In the genomic region with DNA sequence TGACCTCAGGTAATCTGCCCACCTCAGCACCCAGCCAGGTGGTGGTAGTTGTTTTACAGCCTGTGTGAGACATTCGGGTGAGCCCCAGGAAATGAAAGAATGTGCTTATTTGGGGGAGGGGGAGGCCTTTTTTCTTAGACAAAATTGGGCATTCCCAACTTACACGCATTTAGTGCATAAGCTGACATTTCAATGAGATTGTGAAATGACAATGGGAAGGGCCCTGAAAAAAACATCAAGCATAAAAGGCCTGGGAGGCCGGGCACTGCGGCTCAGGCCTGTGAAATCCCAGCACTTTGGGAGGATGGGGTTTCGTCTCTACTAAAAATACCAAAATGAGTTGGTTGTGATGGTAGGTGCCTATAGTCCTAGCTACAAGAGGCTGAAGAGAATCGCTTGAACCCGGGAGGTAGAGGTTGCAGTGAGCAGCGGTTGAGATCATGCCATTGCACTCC, we compare ENCODE assay signal across 11 cellular contexts. TPM values are rescaled to one million over a fixed set of nuclear protein-coding genes. Genes with fewer than 3 reads are reported as not detected.
A peak's percentile ranks its signal among the peaks of the same experiment; 100 is the strongest.
DNase-seq lines count a peak whose midpoint lies in the region; ATAC-seq and TF ChIP-seq lines count a peak whose summit lies in the region.
"Had no signal": no experiment of that assay in that cellular context is flagged by ENCODE, and none has a peak within 500 bp of the region (broad histone marks: within the 10 kb centered on the region; RNA-seq: fewer than 3 reads in every experiment).

No MANE protein-coding gene starts in this region.

- H3K27ac ChIP-seq in breast epithelium (no peak overlapping the region), suprapubic skin (no peak overlapping the region)
- H3K27ac ChIP-seq: left ventricle myocardium inferior, upper lobe of right lung had no signal

- no peaks in the 10 kb centered on the region for H3K9me3 Mint-ChIP-seq in MCF 10A (ENCODE audit: unreplicated experiment)
- H3K9me3 Mint-ChIP-seq in activated B cell treated with CpG ODN at 0.5 μM for 24 hours = no peaks in the 10 kb centered on the region

- H3K4me3 ChIP-seq in breast epithelium (no peak overlapping the region), suprapubic skin (no peak overlapping the region)
- H3K4me3 ChIP-seq: left ventricle myocardium inferior, upper lobe of right lung had no signal

- H3K4me1 ChIP-seq in breast epithelium = peaks cover 0 to 4% of the 10 kb centered on the region in 2 donors
- H3K4me1 ChIP-seq in suprapubic skin = peaks cover 26% of the 10 kb centered on the region

- CTCF ChIA-PET in MCF 10A (lab: Yijun Ruan, JAX) (interaction anchor here (0.5 to 3.2 kb wide), 6 partner anchors 11 to 443 kb away, joined by 3 to 9 read pairs (median 4); no protein-coding TSS in a partner anchor), activated B cell treated with CpG ODN at 0.5 μM for 24 hours (lab: Charles Lee) (no interaction called here)

- H3K9me3 ChIP-seq in breast epithelium (no peaks in the 10 kb centered on the region), suprapubic skin (no peaks in the 10 kb centered on the region)
- H3K9me3 ChIP-seq: left ventricle myocardium inferior, upper lobe of right lung had no signal

- H3K4me1 Mint-ChIP-seq in MCF 10A (ENCODE audit: insufficient read depth, unreplicated experiment) (peaks cover 34% of the 10 kb centered on the region), activated B cell treated with CpG ODN at 0.5 μM for 24 hours (peaks cover 51% of the 10 kb centered on the region)

- no TSS peak for BruUV-seq in MCF 10A (replicated peaks; lab: Mats Ljungman, UMichigan)

- TF ChIP-seq POLR2A in breast epithelium (IDR thresholded peaks at IDR 0.05) (no peak), suprapubic skin (IDR thresholded peaks at IDR 0.05) (no peak)

- no peaks in the 10 kb centered on the region for H3K27me3 ChIP-seq in breast epithelium
- no peaks in the 10 kb centered on the region for H3K27me3 ChIP-seq in suprapubic skin
- H3K27me3 ChIP-seq: upper lobe of right lung had no signal

- POLR2A ChIA-PET in MCF 10A (lab: Yijun Ruan, JAX) (interaction anchor here (0.6 to 7.7 kb wide), 10 partner anchors 8 to 1127 kb away, joined by 3 to 118 read pairs (median 4); a partner anchor contains a TSS), activated B cell treated with CpG ODN at 0.5 μM for 24 hours (lab: Charles Lee) (interaction anchor here (0.7 to 1.6 kb wide), 4 partner anchors 8 to 445 kb away, joined by 3 to 6 read pairs (median 4); a partner anchor contains a TSS)

- peak overlapping the region; percentile 96 for H3K27ac Mint-ChIP-seq in MCF 10A (ENCODE audit: low read depth, unreplicated experiment)
- peak overlapping the region; percentile 24 for H3K27ac Mint-ChIP-seq in activated B cell treated with CpG ODN at 0.5 μM for 24 hours

- peak overlapping the region; percentile 14 for H3K4me3 Mint-ChIP-seq in MCF 10A (ENCODE audit: unreplicated experiment)
- no peak overlapping the region for H3K4me3 Mint-ChIP-seq in activated B cell treated with CpG ODN at 0.5 μM for 24 hours

- intact Hi-C loops in MCF 10A (cut with micrococcal nuclease) = no loop called here
- intact Hi-C loops in breast epithelium (cut with DNase I; ENCODE audit: low total_unique reads) = no loop called here
- intact Hi-C loops in activated B cell treated with CpG ODN at 0.5 μM for 24 hours (cut with micrococcal nuclease) = loop anchor here (10.0 kb wide), 1 partner anchor 882 kb away; no protein-coding TSS in a partner anchor

- no peaks in the 10 kb centered on the region for H3K27me3 Mint-ChIP-seq in MCF 10A (ENCODE audit: insufficient read depth, unreplicated experiment)
- no peaks in the 10 kb centered on the region for H3K27me3 Mint-ChIP-seq in activated B cell treated with CpG ODN at 0.5 μM for 24 hours

- H3K36me3 Mint-ChIP-seq in MCF 10A (ENCODE audit: insufficient read depth, unreplicated experiment) = peaks cover 96% of the 10 kb centered on the region
- peaks cover 75% of the 10 kb centered on the region for H3K36me3 Mint-ChIP-seq in activated B cell treated with CpG ODN at 0.5 μM for 24 hours (ENCODE audit: low read depth)

- no peak for TF ChIP-seq EP300 in suprapubic skin (IDR thresholded peaks at IDR 0.05)

- H3K36me3 ChIP-seq in breast epithelium (no peaks in the 10 kb centered on the region), suprapubic skin (peaks cover 61% of the 10 kb centered on the region)

- TF ChIP-seq CTCF in MCF 10A (IDR thresholded peaks at IDR 0.05; ENCODE audit: unreplicated experiment) (no peak), breast epithelium (IDR thresholded peaks at IDR 0.05) (no peak), activated B cell treated with CpG ODN at 0.5 μM for 24 hours (IDR thresholded peaks at IDR 0.05) (no peak), suprapubic skin (IDR thresholded peaks at IDR 0.05) (no peak)

- ATAC-seq in activated B cell treated with CpG ODN at 0.5 μM for 24 hours (ENCODE audit: low read depth) = no peak
- ATAC-seq in stimulated activated naive CD8-positive, alpha-beta T cell treated with anti-CD3 and anti-CD28 coated beads, Interleukin-15, Interleukin-2, amounts not matched to agents 100 U/mL and 50 U/mL, for 24 hours = no peak
- ATAC-seq in HG03571 (IDR thresholded peaks at IDR 0.05; ENCODE audit: unreplicated experiment) = no peak
- ATAC-seq: upper lobe of right lung had no signal

- 73% methylated on average over 8 of the region's 8 CpGs for WGBS in suprapubic skin

- DNase-seq in MCF 10A (ENCODE audit: unreplicated experiment) (peak; percentile 49), breast epithelium (ENCODE audit: low spot score in 2 of 2) (no peak), activated B cell treated with CpG ODN at 0.5 μM for 24 hours (no peak), suprapubic skin (ENCODE audit: low spot score in 2 of 2) (no peak)
- DNase-seq in stimulated activated naive CD8-positive, alpha-beta T cell treated with anti-CD3 and anti-CD28 coated beads, Interleukin-15, Interleukin-2, amounts not matched to agents 100 U/mL and 50 U/mL, for 24 hours = peak; percentile 19
- DNase-seq: COR-L47; effector CD4-positive, alpha-beta T cell; left ventricle myocardium inferior; NCI-H345; upper lobe of right lung had no signal

RNA-seq across cellular contexts. Expression of a gene that starts 5.0 kb away (rescaled TPM):
- total RNA-seq in MCF 10A (2022) = 3,184 and 3,772 TPM in 2 replicates
- total RNA-seq in breast epithelium = 100 to 1,000 TPM; 320 to 763 (median 754) TPM
- 701 and 722 TPM in 2 replicates for total RNA-seq in activated B cell treated with CpG ODN at 0.5 μM for 24 hours
- total RNA-seq in suprapubic skin = 100 to 1,000 TPM; 344 to 508 (median 411) TPM

RNA-seq across cellular contexts. Expression of a gene that starts 5.4 kb away (rescaled TPM):
- total RNA-seq in MCF 10A (2022) (12.8 and 15.2 TPM in 2 replicates), breast epithelium (10 to 100 TPM; 10.2 to 15.7 (median 15.4) TPM), activated B cell treated with CpG ODN at 0.5 μM for 24 hours (21.1 and 24.6 TPM in 2 replicates), suprapubic skin (10 to 100 TPM in 2 of 4 donors, 1 to 10 TPM in 2; 6.1 to 20.7 (median 9.3) TPM)

RNA-seq across cellular contexts. Expression of a gene that starts 38.1 kb away (rescaled TPM):
- total RNA-seq in MCF 10A (2022) (14.1 and 24.5 TPM in 2 replicates), breast epithelium (1 to 10 TPM; 4.5 to 6.0 (median 4.6) TPM), activated B cell treated with CpG ODN at 0.5 μM for 24 hours (12.7 and 14.0 TPM in 2 replicates), suprapubic skin (1 to 10 TPM; 3.2 to 8.5 (median 5.6) TPM)

RNA-seq across cellular contexts. Expression of a gene that starts 38.3 kb away (rescaled TPM):
- total RNA-seq in MCF 10A (2022) (34.6 and 40.4 TPM in 2 replicates), breast epithelium (10 to 100 TPM in 2 of 3 donors, 1 to 10 TPM in 1; 9.4 to 15.8 (median 14.1) TPM), activated B cell treated with CpG ODN at 0.5 μM for 24 hours (24.0 and 26.0 TPM in 2 replicates), suprapubic skin (10 to 100 TPM in 1 of 4 donors, 1 to 10 TPM in 3; 7.1 to 13.7 (median 9.4) TPM)

RNA-seq across cellular contexts. Expression of a gene that starts 54.3 kb away (rescaled TPM):
- not detected in 2 replicates for total RNA-seq in MCF 10A (2022)
- total RNA-seq in breast epithelium = under 1 TPM in 1 of 3 donors, not detected in 2; 0.32 TPM
- total RNA-seq in activated B cell treated with CpG ODN at 0.5 μM for 24 hours = 0.24 TPM in 2 replicates
- total RNA-seq in suprapubic skin = 1 to 10 TPM in 1 of 4 donors, under 1 TPM in 1, not detected in 2; 0.31 to 2.3 TPM
- total RNA-seq: left ventricle myocardium inferior, upper lobe of right lung had no signal

Comparison
In these comparisons a context has a peak if more than half of its experiments do, and no peak if none do; other contexts are left out.
1. DNase-seq: peak in MCF 10A (single experiment) and stimulated activated naive CD8-positive, alpha-beta T cell treated with anti-CD3 and anti-CD28 coated beads, Interleukin-15, Interleukin-2, amounts not matched to agents 100 U/mL and 50 U/mL, for 24 hours (single experiment); none in breast epithelium (0 of 2), activated B cell treated with CpG ODN at 0.5 μM for 24 hours (single experiment) and suprapubic skin (0 of 2).